9 cellular contexts compared by ENCODE assay signal in genomic region chr22:21550662-21551014, GRCh38. TPM values are rescaled to one million over a fixed set of nuclear protein-coding genes. Genes with fewer than 3 reads are reported as not detected.
A peak's percentile ranks its signal among the peaks of the same experiment; 100 is the strongest.
DNase-seq lines count a peak whose midpoint lies in the region; ATAC-seq and TF ChIP-seq lines count a peak whose summit lies in the region.
"Not testable (repeated sequence)": the region's sequence is repeated elsewhere in the genome, so short reads cannot be mapped to it uniquely, and the experiment has no call there.
"Had no signal": no experiment of that assay in that cellular context is flagged by ENCODE, and none has a peak within 500 bp of the region (broad histone marks: within the 10 kb centered on the region; RNA-seq: fewer than 3 reads in every experiment).

No MANE protein-coding gene starts in this region.

- not testable (repeated sequence) for H3K27me3 ChIP-seq in CD4-positive, alpha-beta T cell (ENCODE audit: control insufficient read depth, insufficient read depth, low read length)

- not testable (repeated sequence) for TF ChIP-seq CTCF in CD4-positive, alpha-beta T cell (IDR thresholded peaks at IDR 0.05)

- H3K27ac Mint-ChIP-seq in CD4-positive, alpha-beta T cell; activated naive CD8-positive, alpha-beta T cell treated with anti-CD3 and anti-CD28 coated beads, Interleukin-2, amount 10 ng/mL, durations not matched to agents 7 days and 5 days; natural killer cell treated with Interleukin-12 subunit alpha and Interleukin-12 subunit beta and Interleukin-15 and Interleukin-18, amount 100 ng/mL, for 72 hours: not testable (repeated sequence)

- H3K36me3 Mint-ChIP-seq in CD4-positive, alpha-beta T cell (ENCODE audit: low read depth); activated naive CD8-positive, alpha-beta T cell treated with anti-CD3 and anti-CD28 coated beads, Interleukin-2, amount 10 ng/mL, durations not matched to agents 7 days and 5 days; natural killer cell treated with Interleukin-12 subunit alpha and Interleukin-12 subunit beta and Interleukin-15 and Interleukin-18, amount 100 ng/mL, for 72 hours: not testable (repeated sequence)

- H3K27me3 Mint-ChIP-seq in CD4-positive, alpha-beta T cell; activated naive CD8-positive, alpha-beta T cell treated with anti-CD3 and anti-CD28 coated beads, Interleukin-2, amount 10 ng/mL, durations not matched to agents 7 days and 5 days; natural killer cell treated with Interleukin-12 subunit alpha and Interleukin-12 subunit beta and Interleukin-15 and Interleukin-18, amount 100 ng/mL, for 72 hours: not testable (repeated sequence)

- not testable (repeated sequence) for H3K4me3 Mint-ChIP-seq in CD4-positive, alpha-beta T cell; activated naive CD8-positive, alpha-beta T cell treated with anti-CD3 and anti-CD28 coated beads, Interleukin-2, amount 10 ng/mL, durations not matched to agents 7 days and 5 days; natural killer cell treated with Interleukin-12 subunit alpha and Interleukin-12 subunit beta and Interleukin-15 and Interleukin-18, amount 100 ng/mL, for 72 hours

- ATAC-seq in CD4-positive, alpha-beta T cell (ENCODE audit: poor library complexity) = peak; percentile 12
- ATAC-seq in GM19397 (IDR thresholded peaks at IDR 0.05; ENCODE audit: unreplicated experiment) (peak; percentile 28), GM21619 (IDR thresholded peaks at IDR 0.05; ENCODE audit: unreplicated experiment) (peak; percentile 15), HG03097 (IDR thresholded peaks at IDR 0.05; ENCODE audit: low FRiP score, unreplicated experiment) (peak; percentile 26), SK-N-SH treated with all-trans-retinoic acid at 6 μM for 48 hours (peak; percentile 83), left ventricle myocardium superior (peak; percentile 80)
- peak; percentile 30 for ATAC-seq in activated naive CD8-positive, alpha-beta T cell treated with anti-CD3 and anti-CD28 coated beads, Interleukin-2, amount 10 ng/mL, durations not matched to agents 7 days and 5 days (ENCODE audit: low read depth)
- peak; percentile 21 to 34 for ATAC-seq in natural killer cell treated with Interleukin-12 subunit alpha and Interleukin-12 subunit beta and Interleukin-15 and Interleukin-18, amount 100 ng/mL, for 72 hours

- intact Hi-C loops in CD4-positive, alpha-beta T cell (cut with DNase I, micrococcal nuclease); left ventricle myocardium superior (cut with micrococcal nuclease): not testable (repeated sequence)

- not testable (repeated sequence) for H3K27ac ChIP-seq in CD4-positive, alpha-beta T cell (ENCODE audit: low read depth, low read length)

- not testable (repeated sequence) for H3K4me1 Mint-ChIP-seq in CD4-positive, alpha-beta T cell (ENCODE audit: low read depth); activated naive CD8-positive, alpha-beta T cell treated with anti-CD3 and anti-CD28 coated beads, Interleukin-2, amount 10 ng/mL, durations not matched to agents 7 days and 5 days; natural killer cell treated with Interleukin-12 subunit alpha and Interleukin-12 subunit beta and Interleukin-15 and Interleukin-18, amount 100 ng/mL, for 72 hours (ENCODE audit: low read depth in 2 of 2)

- POLR2A ChIA-PET in CD4-positive, alpha-beta T cell (lab: Charles Lee); activated naive CD8-positive, alpha-beta T cell treated with anti-CD3 and anti-CD28 coated beads, Interleukin-2, amount 10 ng/mL, durations not matched to agents 7 days and 5 days (lab: Charles Lee): not testable (repeated sequence)

- not testable (repeated sequence) for DNase-seq in CD4-positive, alpha-beta T cell; activated naive CD8-positive, alpha-beta T cell treated with anti-CD3 and anti-CD28 coated beads, Interleukin-2, amount 10 ng/mL, durations not matched to agents 7 days and 5 days; left ventricle myocardium superior; natural killer cell treated with Interleukin-12 subunit alpha and Interleukin-12 subunit beta and Interleukin-15 and Interleukin-18, amount 100 ng/mL, for 72 hours (ENCODE audit: low spot score)

- not testable (repeated sequence) for H3K9me3 Mint-ChIP-seq in CD4-positive, alpha-beta T cell; activated naive CD8-positive, alpha-beta T cell treated with anti-CD3 and anti-CD28 coated beads, Interleukin-2, amount 10 ng/mL, durations not matched to agents 7 days and 5 days; natural killer cell treated with Interleukin-12 subunit alpha and Interleukin-12 subunit beta and Interleukin-15 and Interleukin-18, amount 100 ng/mL, for 72 hours

- CTCF ChIA-PET in CD4-positive, alpha-beta T cell (lab: Charles Lee) = not testable (repeated sequence)

- H3K9me3 ChIP-seq in CD4-positive, alpha-beta T cell (ENCODE audit: control insufficient read depth, low read length) = not testable (repeated sequence)

RNA-seq across cellular contexts. Expression of gene RIMBP3C, which starts 0.6 kb away (rescaled TPM):
- under 1 TPM in 1 of 2 experiments, not detected in 1; 0.14 TPM for total RNA-seq in CD4-positive, alpha-beta T cell
- total RNA-seq in activated naive CD8-positive, alpha-beta T cell treated with anti-CD3 and anti-CD28 coated beads, Interleukin-2, amount 10 ng/mL, durations not matched to agents 7 days and 5 days = 1 to 10 TPM; 1.0 to 1.1 TPM
- total RNA-seq in left ventricle myocardium superior = not detected
- total RNA-seq in natural killer cell treated with Interleukin-12 subunit alpha and Interleukin-12 subunit beta and Interleukin-15 and Interleukin-18, amount 100 ng/mL, for 72 hours = 1 to 10 TPM in 1 of 2 donors, under 1 TPM in 1; 0.50 to 1.4 TPM
- total RNA-seq: glomerular endothelial cell had no signal

RNA-seq across cellular contexts. Expression of gene UBE2L3, which starts 16.9 kb away (rescaled TPM):
- total RNA-seq in CD4-positive, alpha-beta T cell = 10 to 100 TPM; 18.7 TPM
- 10 to 100 TPM; 49.3 to 51.5 TPM for total RNA-seq in activated naive CD8-positive, alpha-beta T cell treated with anti-CD3 and anti-CD28 coated beads, Interleukin-2, amount 10 ng/mL, durations not matched to agents 7 days and 5 days
- 51.6 TPM for total RNA-seq in left ventricle myocardium superior
- 100 to 1,000 TPM in 1 of 2 donors, 10 to 100 TPM in 1; 86.3 to 114 TPM for total RNA-seq in natural killer cell treated with Interleukin-12 subunit alpha and Interleukin-12 subunit beta and Interleukin-15 and Interleukin-18, amount 100 ng/mL, for 72 hours

Comparison
In these comparisons a context has a peak if more than half of its experiments do, and no peak if none do; other contexts are left out.
1. ATAC-seq: peak in every context shown above with its lines; median percentile 83 in SK-N-SH treated with all-trans-retinoic acid at 6 μM for 48 hours; 80 in left ventricle myocardium superior; 30 in activated naive CD8-positive, alpha-beta T cell treated with anti-CD3 and anti-CD28 coated beads, Interleukin-2, amount 10 ng/mL, durations not matched to agents 7 days and 5 days; 28 in GM19397; 28 in natural killer cell treated with Interleukin-12 subunit alpha and Interleukin-12 subunit beta and Interleukin-15 and Interleukin-18, amount 100 ng/mL, for 72 hours; 26 in HG03097; 15 in GM21619; 12 in CD4-positive, alpha-beta T cell.